In genomic region chr10:116429288-116429977, GRCh38 we compare ENCODE assay signal across 27 cellular contexts. TPM values are rescaled to one million over a fixed set of nuclear protein-coding genes. Genes with fewer than 3 reads are reported as not detected.
DNase-seq lines count a peak whose midpoint lies in the region; ATAC-seq, FAIRE-seq and TF ChIP-seq lines count a peak whose summit lies in the region.
"Had no signal": no experiment of that assay in that cellular context is flagged by ENCODE, and none has a peak within 500 bp of the region (broad histone marks: within the 10 kb centered on the region; RNA-seq: fewer than 3 reads in every experiment).

No MANE protein-coding gene starts in this region.

- peak overlapping the region; percentile 98 for H3K27ac ChIP-seq in keratinocyte (ENCODE audit: control insufficient read depth, insufficient read depth, low read length)
- no peak overlapping the region for H3K27ac ChIP-seq in endodermal cell (ENCODE audit: low read depth, low read length)
- H3K27ac ChIP-seq: KMS-11 had no signal

- no peaks in the 10 kb centered on the region for H3K9me1 ChIP-seq in keratinocyte (ENCODE audit: control insufficient read depth, extremely low read depth, insufficient read depth, low read length)

- H3K9me3 Mint-ChIP-seq in endodermal cell: no peaks in the 10 kb centered on the region
- H3K9me3 Mint-ChIP-seq: CD4-positive, alpha-beta T cell; HFFc6 had no signal

- no peak overlapping the region for H3K27ac Mint-ChIP-seq in endodermal cell
- H3K27ac Mint-ChIP-seq: CD4-positive, alpha-beta T cell; HFFc6 had no signal

- peaks cover 18% of the 10 kb centered on the region for H3K4me1 ChIP-seq in Loucy (ENCODE audit: insufficient read depth, low read length, poor library complexity, severe bottlenecking)
- H3K4me1 ChIP-seq in keratinocyte (ENCODE audit: control insufficient read depth, extremely low read depth, insufficient read depth, low read length): peaks cover 43% of the 10 kb centered on the region
- H3K4me1 ChIP-seq in HAP-1: no peaks in the 10 kb centered on the region
- H3K4me1 ChIP-seq in endodermal cell (ENCODE audit: control insufficient read depth, insufficient read depth, low read length): no peaks in the 10 kb centered on the region

- H3K9ac ChIP-seq in Loucy (ENCODE audit: low read depth, low read length, poor library complexity, severe bottlenecking): no peak overlapping the region
- H3K9ac ChIP-seq in keratinocyte (ENCODE audit: control insufficient read depth, extremely low read depth, insufficient read depth, low read length): peak overlapping the region; percentile 90
- H3K9ac ChIP-seq in endodermal cell (ENCODE audit: extremely low read depth, low read length, poor library complexity, severe bottlenecking): no peak overlapping the region
- H3K9ac ChIP-seq: KMS-11, SK-N-SH had no signal

- no peaks in the 10 kb centered on the region for H3F3A ChIP-seq in Loucy (ENCODE audit: low read depth)

- H3K36me3 ChIP-seq in Loucy (ENCODE audit: insufficient read depth, low read length) (no peaks in the 10 kb centered on the region), bronchial epithelial cell (ENCODE audit: control insufficient read depth, insufficient read depth, low read length) (peaks cover 1% of the 10 kb centered on the region), keratinocyte (ENCODE audit: control insufficient read depth in 2 of 2, extremely low read depth in 1 of 2, insufficient read depth in 2 of 2, low read length in 2 of 2) (peaks cover 5 to 15% of the 10 kb centered on the region in 2 experiments), HAP-1 (replicated peaks) (no peaks in the 10 kb centered on the region), endodermal cell (ENCODE audit: control insufficient read depth, insufficient read depth, low read length) (no peaks in the 10 kb centered on the region)

- no peak overlapping the region for H3K4me3 ChIP-seq in Loucy (ENCODE audit: low read length, poor library complexity, severe bottlenecking)
- H3K4me3 ChIP-seq in bronchial epithelial cell (ENCODE audit: low read depth, low read length): peak overlapping the region; percentile 38
- peak overlapping the region; percentile 63 to 87 (median 79) for H3K4me3 ChIP-seq in keratinocyte (ENCODE audit: control insufficient read depth in 2 of 3, extremely low read depth in 1 of 3, insufficient read depth in 2 of 3, low read depth in 1 of 3, low read length in 3 of 3)
- no peak overlapping the region for H3K4me3 ChIP-seq in HAP-1
- no peak overlapping the region for H3K4me3 ChIP-seq in endodermal cell (ENCODE audit: low read length)

- intact Hi-C loops in sciatic nerve (cut with DNase I): loop anchor here (2.0 kb wide), 1 partner anchor 23 kb away; no protein-coding TSS in a partner anchor

- H3K4me2 ChIP-seq in Loucy (ENCODE audit: low read depth, low read length, poor library complexity, severe bottlenecking): no peak overlapping the region
- peak overlapping the region; percentile 94 for H3K4me2 ChIP-seq in keratinocyte (ENCODE audit: control insufficient read depth, extremely low read depth, insufficient read depth, low read depth, low read length)
- H3K4me2 ChIP-seq: KMS-11, SK-N-SH had no signal

- in situ Hi-C loops in HAP-1 (cut with MboI; ENCODE audit: low sequenced_read_pairs): no loop called here

- dilution Hi-C loops in keratinocyte (cut with MboI; ENCODE audit: extremely low pct_ligation_motif_present, low sequenced_read_pairs): no loop called here

- no peaks in the 10 kb centered on the region for H4K20me1 ChIP-seq in Loucy (ENCODE audit: insufficient read depth, low read length, poor library complexity, severe bottlenecking)
- H4K20me1 ChIP-seq in keratinocyte (ENCODE audit: control insufficient read depth, extremely low read depth, insufficient read depth, low read length): no peaks in the 10 kb centered on the region

- H3K27me3 ChIP-seq in Loucy (ENCODE audit: insufficient read depth, low read length, poor library complexity, severe bottlenecking) (no peaks in the 10 kb centered on the region), bronchial epithelial cell (ENCODE audit: control insufficient read depth, insufficient read depth, low read length) (no peaks in the 10 kb centered on the region), keratinocyte (ENCODE audit: control insufficient read depth, extremely low read depth, insufficient read depth, low read length) (no peaks in the 10 kb centered on the region), HAP-1 (ENCODE audit: low read depth) (no peaks in the 10 kb centered on the region), endodermal cell (ENCODE audit: control insufficient read depth, insufficient read depth, low read length, poor library complexity, severe bottlenecking) (no peaks in the 10 kb centered on the region)

- no peak overlapping the region for H3K4me3 Mint-ChIP-seq in endodermal cell
- H3K4me3 Mint-ChIP-seq: CD4-positive, alpha-beta T cell; HFFc6 had no signal

- H3K27me3 Mint-ChIP-seq in endodermal cell (ENCODE audit: insufficient read depth): peaks cover 2% of the 10 kb centered on the region

- peak; percentile 83 for ATAC-seq in sciatic nerve

- H2AFZ ChIP-seq in Loucy (ENCODE audit: low read length) (0 out of 2 replicates have a peak overlapping the region, but pooled peaks have one; percentile 7), keratinocyte (ENCODE audit: control insufficient read depth, low read length) (no peak overlapping the region)

- DNase-seq in bronchial epithelial cell (ENCODE audit: low read depth): peak; percentile 71
- no peak for DNase-seq in keratinocyte (ENCODE audit: low read depth, low spot score)
- DNase-seq in sciatic nerve (ENCODE audit: low spot score): no peak
- no peak for DNase-seq in HAP-1 (ENCODE audit: low spot score in 2 of 2)
- DNase-seq in endodermal cell: no peak
- no peak for DNase-seq in stimulated activated CD4-positive, alpha-beta T cell treated with anti-CD3 and anti-CD28 coated beads, Interleukin-4, amount 100 ng/mL, for 24 hours
- DNase-seq in cerebellar nuclear complex (lab: John Stamatoyannopoulos, UW): no peak
- DNase-seq: CD4-positive, alpha-beta T cell; COR-L47; DMS79; H7; HFFc6; IMR-90; NCI-H1694; NCI-H2081; NCI-H2171; NCI-H345; NCI-H524; NCI-H774; SHP77 treated with DMSO at 0.1 percent for 48 hours; SK-N-SH had no signal

- H3K9me3 ChIP-seq in Loucy (ENCODE audit: insufficient read depth, low read depth, low read length): no peaks in the 10 kb centered on the region
- H3K9me3 ChIP-seq in keratinocyte (ENCODE audit: control insufficient read depth, low read depth, low read length): no peaks in the 10 kb centered on the region
- H3K9me3 ChIP-seq in HAP-1: no peaks in the 10 kb centered on the region
- no peaks in the 10 kb centered on the region for H3K9me3 ChIP-seq in endodermal cell (ENCODE audit: control insufficient read depth, low read length)
- H3K9me3 ChIP-seq: SK-N-SH had no signal

- no peak for TF ChIP-seq CTCF in Loucy (conservative IDR thresholded peaks at IDR 0.05; ENCODE audit: low read length)
- no peak for TF ChIP-seq CTCF in bronchial epithelial cell (IDR thresholded peaks at IDR 0.05; ENCODE audit: insufficient read depth, low read length, severe bottlenecking)
- TF ChIP-seq CTCF in keratinocyte (optimal IDR thresholded peaks at IDR 0.05 in 1 of 3, IDR thresholded peaks at IDR 0.05 in 1 of 3, conservative IDR thresholded peaks at IDR 0.05 in 1 of 3; ENCODE audit: extremely low read depth in 1 of 3, insufficient read depth in 2 of 3, low read length in 3 of 3): no peak
- TF ChIP-seq CTCF in endodermal cell (conservative IDR thresholded peaks at IDR 0.05): no peak

- no peaks in the 10 kb centered on the region for H3K4me1 Mint-ChIP-seq in endodermal cell

- WGBS in endodermal cell (ENCODE audit: insufficient coverage in 1 of 2, insufficient read length in 1 of 2), 2 experiments: 87 to 93% methylated on average over 3 to 4 of the region's 4 CpGs

- FAIRE-seq in bronchial epithelial cell (lab: Jason Lieb, UNC) (no peak), keratinocyte (lab: Jason Lieb, UNC) (no peak)
- FAIRE-seq: GM19239 had no signal

- no peaks in the 10 kb centered on the region for H3K9me2 ChIP-seq in Loucy (replicated peaks; ENCODE audit: low read depth, low read length)
- H3K9me2 ChIP-seq: SK-N-SH had no signal

- H3K36me3 Mint-ChIP-seq in endodermal cell (ENCODE audit: low read depth): no peaks in the 10 kb centered on the region

- H3K79me2 ChIP-seq in Loucy (ENCODE audit: insufficient read depth, low read length): no peaks in the 10 kb centered on the region
- peaks cover 64% of the 10 kb centered on the region for H3K79me2 ChIP-seq in keratinocyte (ENCODE audit: control insufficient read depth, insufficient read depth, low read length)

RNA-seq across cellular contexts. Expression of gene PNLIPRP3, which starts 1.8 kb away (rescaled TPM):
- 53.2 and 67.8 TPM in 2 replicates for total RNA-seq in bronchial epithelial cell
- polyA plus RNA-seq in keratinocyte: 64.5 to 120 TPM (median 117 TPM) in 3 replicates
- 107 TPM for polyA plus RNA-seq in keratinocyte (2011; ENCODE audit: low read depth)
- 33.8 and 60.8 TPM in 2 replicates for polyA plus RNA-seq in keratinocyte (2011; cell fraction: cytosol; rRNA removed)
- 154 and 190 TPM in 2 replicates for polyA plus RNA-seq in keratinocyte (2011; cell fraction: nucleus; rRNA removed)
- polyA plus RNA-seq in keratinocyte (2012; ENCODE audit: low replicate concordance): 54.9 and 152 TPM in 2 replicates
- polyA minus RNA-seq in keratinocyte: 8.3 to 45.4 TPM (median 41.8 TPM) in 3 replicates
- 26.1 TPM for polyA minus RNA-seq in keratinocyte (2011; cell fraction: cytosol; rRNA and poly(A)+ RNA removed)
- polyA minus RNA-seq in keratinocyte (2011; cell fraction: nucleus; rRNA and poly(A)+ RNA removed): 87.7 and 152 TPM in 2 replicates
- total RNA-seq in sciatic nerve: not detected
- total RNA-seq in endodermal cell: not detected
- polyA plus RNA-seq in endodermal cell (2013, experiment 1 of 2): not detected
- polyA plus RNA-seq in endodermal cell (2013, experiment 2 of 2): not detected
- total RNA-seq: CD4-positive, alpha-beta T cell; H7; HFFc6; IMR-90; M059J; RPMI7951 had no signal
- polyA plus RNA-seq: BJ, IMR-90, SK-N-SH had no signal

Comparison
In these comparisons a context has a peak if more than half of its experiments do, and no peak if none do; other contexts are left out.
1. H3K4me3 ChIP-seq: peak in bronchial epithelial cell (single experiment) and keratinocyte (3 of 3); none in Loucy (single experiment), HAP-1 (single experiment) and endodermal cell (single experiment).
2. RNA of gene PNLIPRP3, which starts 1.8 kb away (total RNA-seq): 53.2 to 67.8 TPM in bronchial epithelial cell; not detected in sciatic nerve (single experiment) and not detected in endodermal cell; every median in the first group is over 10 times any median in the second.